ENCODE assay signal across 34 cellular contexts in genomic region chr3:170989100-170989648, GRCh38. TPM values are rescaled to one million over a fixed set of nuclear protein-coding genes. Genes with fewer than 3 reads are reported as not detected.
"Had no signal": no experiment of that assay in that cellular context is flagged by ENCODE, and none has a peak within 500 bp of the region (broad histone marks: within the 10 kb centered on the region; RNA-seq: fewer than 3 reads in every experiment).

No MANE protein-coding gene starts in this region.

- H3K36me3 ChIP-seq: adrenal gland, colonic mucosa, esophagus squamous epithelium, gastroesophageal sphincter, heart right ventricle had no signal

- H3K9me3 ChIP-seq: adrenal gland, body of pancreas, colonic mucosa, esophagus squamous epithelium had no signal

- H3K4me3 ChIP-seq: adrenal gland, body of pancreas, colonic mucosa, esophagus squamous epithelium, gastroesophageal sphincter, heart right ventricle had no signal

- H3K36me3 Mint-ChIP-seq: activated naive CD4-positive, alpha-beta T cell treated with anti-CD3 and anti-CD28 coated beads, Interleukin-2, amount 50 U/mL, for 24 hours; activated naive CD8-positive, alpha-beta T cell treated with anti-CD3 and anti-CD28 coated beads for 36 hours had no signal

- ATAC-seq: activated naive CD8-positive, alpha-beta T cell treated with anti-CD3 and anti-CD28 coated beads, Interleukin-2, amount 50 U/mL, for 24 hours; body of pancreas; gastroesophageal sphincter; heart right ventricle had no signal

- DNase-seq: activated CD4-positive, alpha-beta T cell treated with anti-CD3 and anti-CD28 coated beads for 1 hour; activated CD4-positive, alpha-beta T cell treated with anti-CD3 and anti-CD28 coated beads for 4 hours; activated CD4-positive, alpha-beta T cell treated with anti-CD3 and anti-CD28 coated beads, Interleukin-2, amount 50 U/mL, for 1 hour; activated CD4-positive, alpha-beta T cell treated with anti-CD3 and anti-CD28 coated beads, Interleukin-2, amount 50 U/mL, for 48 hours; activated CD8-positive, alpha-beta memory T cell treated with anti-CD3 and anti-CD28 coated beads for 24 hours; activated CD8-positive, alpha-beta T cell treated with anti-CD3 and anti-CD28 coated beads for 36 hours; activated effector memory CD4-positive, alpha-beta T cell treated with anti-CD3 and anti-CD28 coated beads, Interleukin-2, amount 50 U/mL, for 16 hours; activated naive CD4-positive, alpha-beta T cell treated with anti-CD3 and anti-CD28 coated beads for 36 hours; activated naive CD8-positive, alpha-beta T cell treated with anti-CD3 and anti-CD28 coated beads for 36 hours; activated naive CD8-positive, alpha-beta T cell treated with anti-CD3 and anti-CD28 coated beads, Interleukin-2, amount 50 U/mL, for 24 hours; activated T-cell treated with anti-CD3 and anti-CD28 coated beads, Interleukin-2, amount 50 U/mL, for 48 hours; adrenal gland; amygdala; aorta; body of pancreas; caudate nucleus; colonic mucosa; effector CD8-positive, alpha-beta T cell; esophagus squamous epithelium; foreskin melanocyte; heart right ventricle; T-helper 2 cell had no signal

- FAIRE-seq: endometrium, endothelial cell of umbilical vein had no signal

- H3K4me1 Mint-ChIP-seq: activated naive CD4-positive, alpha-beta T cell treated with anti-CD3 and anti-CD28 coated beads, Interleukin-2, amount 50 U/mL, for 24 hours; activated naive CD8-positive, alpha-beta T cell treated with anti-CD3 and anti-CD28 coated beads for 36 hours; activated naive CD8-positive, alpha-beta T cell treated with anti-CD3 and anti-CD28 coated beads, Interleukin-2, amount 50 U/mL, for 24 hours had no signal

- H3K4me3 Mint-ChIP-seq: activated CD8-positive, alpha-beta T cell treated with anti-CD3 and anti-CD28 coated beads for 36 hours; activated naive CD4-positive, alpha-beta T cell treated with anti-CD3 and anti-CD28 coated beads for 36 hours; activated naive CD4-positive, alpha-beta T cell treated with anti-CD3 and anti-CD28 coated beads, Interleukin-2, amount 50 U/mL, for 24 hours; activated naive CD8-positive, alpha-beta T cell treated with anti-CD3 and anti-CD28 coated beads for 36 hours; activated naive CD8-positive, alpha-beta T cell treated with anti-CD3 and anti-CD28 coated beads, Interleukin-2, amount 50 U/mL, for 24 hours; activated T-helper 1 cell treated with anti-CD3 and anti-CD28 coated beads, Interleukin-12 subunit alpha, Interleukin-12 subunit beta, Interleukin-2, Interleukin-4 antibody, amounts not matched to agents 30 ng/mL and 10 ng/mL and 1 ng/mL, durations not matched to agents 14 hours and 24 hours and 36 hours had no signal

- H3K27ac ChIP-seq: adrenal gland, body of pancreas, colonic mucosa, epithelial cell of prostate, esophagus squamous epithelium, gastroesophageal sphincter, heart right ventricle had no signal

- H3K4me1 ChIP-seq: adrenal gland, body of pancreas, colonic mucosa, esophagus squamous epithelium, gastroesophageal sphincter, heart right ventricle had no signal

- H3K27me3 ChIP-seq: body of pancreas, colonic mucosa, esophagus squamous epithelium, gastroesophageal sphincter had no signal

- H3K27ac Mint-ChIP-seq: activated CD8-positive, alpha-beta T cell treated with anti-CD3 and anti-CD28 coated beads for 36 hours; activated naive CD4-positive, alpha-beta T cell treated with anti-CD3 and anti-CD28 coated beads for 36 hours; activated naive CD4-positive, alpha-beta T cell treated with anti-CD3 and anti-CD28 coated beads, Interleukin-2, amount 50 U/mL, for 24 hours; activated naive CD8-positive, alpha-beta T cell treated with anti-CD3 and anti-CD28 coated beads for 36 hours; activated naive CD8-positive, alpha-beta T cell treated with anti-CD3 and anti-CD28 coated beads, Interleukin-2, amount 50 U/mL, for 24 hours; activated T-helper 1 cell treated with anti-CD3 and anti-CD28 coated beads, Interleukin-12 subunit alpha, Interleukin-12 subunit beta, Interleukin-2, Interleukin-4 antibody, amounts not matched to agents 30 ng/mL and 10 ng/mL and 1 ng/mL, durations not matched to agents 14 hours and 24 hours and 36 hours; activated T-helper 2 cell treated with anti-CD3 and anti-CD28 coated beads, Interferon-gamma antibody, Interleukin-2, Interleukin-4, amounts not matched to agents 10 μg/mL and 5 μg/mL and 100 μg/mL, durations not matched to agents 14 hours and 24 hours and 36 hours had no signal

- H3K9me3 Mint-ChIP-seq: activated naive CD4-positive, alpha-beta T cell treated with anti-CD3 and anti-CD28 coated beads for 36 hours; activated naive CD8-positive, alpha-beta T cell treated with anti-CD3 and anti-CD28 coated beads, Interleukin-2, amount 50 U/mL, for 24 hours; activated T-helper 1 cell treated with anti-CD3 and anti-CD28 coated beads, Interleukin-12 subunit alpha, Interleukin-12 subunit beta, Interleukin-2, Interleukin-4 antibody, amounts not matched to agents 30 ng/mL and 10 ng/mL and 1 ng/mL, durations not matched to agents 14 hours and 24 hours and 36 hours; activated T-helper 2 cell treated with anti-CD3 and anti-CD28 coated beads, Interferon-gamma antibody, Interleukin-2, Interleukin-4, amounts not matched to agents 10 μg/mL and 5 μg/mL and 100 μg/mL, durations not matched to agents 14 hours and 24 hours and 36 hours had no signal

RNA-seq across cellular contexts. Expression of gene SLC2A2, which starts 37.3 kb away (rescaled TPM):
- total RNA-seq: activated CD8-positive, alpha-beta T cell treated with anti-CD3 and anti-CD28 coated beads for 36 hours; activated naive CD4-positive, alpha-beta T cell treated with anti-CD3 and anti-CD28 coated beads for 36 hours; activated naive CD8-positive, alpha-beta T cell treated with anti-CD3 and anti-CD28 coated beads for 36 hours; activated T-helper 1 cell treated with anti-CD3 and anti-CD28 coated beads, Interleukin-12 subunit alpha, Interleukin-12 subunit beta, Interleukin-2, Interleukin-4 antibody, amounts not matched to agents 30 ng/mL and 10 ng/mL and 1 ng/mL, durations not matched to agents 14 hours and 24 hours and 36 hours; activated T-helper 2 cell treated with anti-CD3 and anti-CD28 coated beads, Interferon-gamma antibody, Interleukin-2, Interleukin-4, amounts not matched to agents 10 μg/mL and 5 μg/mL and 100 μg/mL, durations not matched to agents 14 hours and 24 hours and 36 hours; aorta; dermis microvascular lymphatic vessel endothelial cell; endothelial cell of umbilical vein; esophagus squamous epithelium; fibroblast of lung; gastroesophageal sphincter; glomerular endothelial cell; heart right ventricle; T-helper 1 cell treated with Interleukin-12 subunit alpha and Interleukin-12 subunit beta and Interleukin-4 antibody, amounts not matched to agents 30 ng/mL and 1 ng/mL, for 36 hours had no signal
- polyA plus RNA-seq: adrenal gland, endothelial cell of umbilical vein, esophagus, fibroblast of lung, heart right ventricle had no signal
